1 cellular context compared by ENCODE assay signal in genomic region chr3:15258720-15259119, GRCh38.
A peak's percentile ranks its signal among the peaks of the same experiment; 100 is the strongest.
TF ChIP-seq lines count a peak whose summit lies in the region.

No MANE protein-coding gene starts in this region.

TF ChIP-seq in HepG2, 621 proteins besides CTCF, POLR2A, EP300 and RAD21:
- TF ChIP-seq AGO2 (optimal IDR thresholded peaks at IDR 0.05; ENCODE audit: low read depth, low read length) (peak; percentile 17), ZBTB7B (CRISPR knock-in tag; IDR thresholded peaks at IDR 0.05) (no peak), ZBTB49 (CRISPR knock-in tag; IDR thresholded peaks at IDR 0.05; ENCODE audit: borderline replicate concordance) (no peak)
